16 cellular contexts compared by ENCODE assay signal in the genomic region with DNA sequence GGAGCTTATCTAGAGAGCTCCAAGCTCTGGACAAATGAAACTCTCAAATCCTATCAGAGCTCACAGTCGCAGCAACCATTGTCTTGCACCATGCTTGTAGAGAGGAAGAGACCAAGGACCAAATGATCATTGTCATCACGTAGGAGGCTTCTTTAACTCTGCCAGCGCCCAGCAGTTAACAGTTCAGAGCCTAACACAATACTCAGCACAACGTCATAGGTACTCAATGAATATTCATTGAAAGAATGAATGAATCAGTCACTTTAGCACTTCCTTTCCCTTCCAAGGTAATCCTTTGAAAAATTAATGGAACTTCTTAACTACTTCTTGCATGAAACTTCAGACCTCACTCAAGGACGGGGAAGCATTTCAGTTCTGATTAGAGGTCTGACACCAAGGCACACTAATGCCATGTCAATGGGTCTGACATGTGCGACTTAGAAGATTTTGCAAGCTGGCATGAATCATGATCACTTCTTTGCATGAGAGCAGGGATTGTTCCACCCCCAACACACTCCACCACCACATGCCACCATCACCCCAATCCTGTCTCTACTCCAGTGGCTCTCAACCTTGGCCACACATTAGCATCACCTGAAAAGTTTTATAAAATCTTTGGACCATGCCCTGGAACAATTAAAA. TPM values are rescaled to one million over a fixed set of nuclear protein-coding genes. Genes with fewer than 3 reads are reported as not detected.
DNase-seq lines count a peak whose midpoint lies in the region; ATAC-seq and TF ChIP-seq lines count a peak whose summit lies in the region.
"Had no signal": no experiment of that assay in that cellular context is flagged by ENCODE, and none has a peak within 500 bp of the region (broad histone marks: within the 10 kb centered on the region; RNA-seq: fewer than 3 reads in every experiment).

No MANE protein-coding gene starts in this region.

- no peaks in the 10 kb centered on the region for H3K9me3 ChIP-seq in A673 (ENCODE audit: low read depth, low read length, poor library complexity, severe bottlenecking)
- no peaks in the 10 kb centered on the region for H3K9me3 ChIP-seq in SK-N-SH
- no peaks in the 10 kb centered on the region for H3K9me3 ChIP-seq in thyroid gland
- H3K9me3 ChIP-seq: vagina had no signal

- intact Hi-C loops in A673 (cut with micrococcal nuclease; ENCODE audit: unreplicated experiment) (loop anchor here (2.0 to 5.0 kb wide), 2 partner anchors 48 to 563 kb away; no protein-coding TSS in a partner anchor), thyroid gland (cut with DNase I) (no loop called here)

- peak overlapping the region; percentile 25 for H3K27ac ChIP-seq in A673 (ENCODE audit: low read depth, low read length, poor library complexity, severe bottlenecking)
- 0 out of 4 replicates have a peak overlapping the region, but pooled peaks of 1 of the 2 experiments have one; percentile 4 for H3K27ac ChIP-seq in SK-N-SH (ENCODE audit: low read depth in 2 of 2, low read length in 1 of 2)
- peak overlapping the region in 1 of 3 donors; percentile 15 for H3K27ac ChIP-seq in thyroid gland
- H3K27ac ChIP-seq: vagina had no signal

- no TSS peak for BruUV-seq in A673 (replicated peaks; lab: Mats Ljungman, UMichigan)

- no peaks in the 10 kb centered on the region for H3K36me3 ChIP-seq in A673 (ENCODE audit: insufficient read depth, low read length, poor library complexity, severe bottlenecking)
- H3K36me3 ChIP-seq in SK-N-SH (replicated peaks in 1 of 2; ENCODE audit: control insufficient read depth in 1 of 2, insufficient read depth in 2 of 2, low read length in 1 of 2): no peaks in the 10 kb centered on the region
- H3K36me3 ChIP-seq in thyroid gland: no peaks in the 10 kb centered on the region
- H3K36me3 ChIP-seq: vagina had no signal

- H3K4me1 ChIP-seq in A673 (ENCODE audit: insufficient read depth, low read length, poor library complexity, severe bottlenecking) (peaks cover 22% of the 10 kb centered on the region), SK-N-SH (ENCODE audit: control insufficient read depth in 1 of 2, insufficient read depth in 2 of 2, low read depth in 1 of 2, low read length in 1 of 2) (peaks cover 2 to 4% of the 10 kb centered on the region in 2 experiments; a peak in 2 of 4 replicates), thyroid gland (peaks cover 5 to 7% of the 10 kb centered on the region in 2 donors)
- H3K4me1 ChIP-seq: vagina had no signal

- no peak for TF ChIP-seq EP300 in SK-N-SH (IDR thresholded peaks at IDR 0.05; ENCODE audit: borderline replicate concordance in 1 of 2, low read depth in 1 of 2, low read length in 1 of 2)

- CTCF ChIA-PET in A673 (lab: Charles Lee): interaction anchor here (0.6 kb wide), 1 partner anchor 765 kb away, joined by 4 read pairs; no protein-coding TSS in a partner anchor
- CTCF ChIA-PET in SK-N-SH (lab: Yijun Ruan, JAX): interaction anchor here (0.6 to 1.6 kb wide), 7 partner anchors 28 to 949 kb away, joined by 3 to 10 read pairs (median 3); no protein-coding TSS in a partner anchor

- no peaks in the 10 kb centered on the region for H3F3A ChIP-seq in SK-N-SH (replicated peaks; ENCODE audit: insufficient read depth)

- no peak for TF ChIP-seq POLR2A in thyroid gland (IDR thresholded peaks at IDR 0.05)

- DNase-seq in A673 (ENCODE audit: low spot score): peak; percentile 71
- DNase-seq in HCEC 1CT: peak; percentile 77
- DNase-seq in SK-N-SH: no peak
- peak; percentile 8 to 36 for DNase-seq in foreskin fibroblast
- no peak for DNase-seq in thyroid gland
- no peak for DNase-seq in NOMO-1 treated with DMSO at 0.1 percent for 48 hours (lab: John Stamatoyannopoulos, UW; ENCODE audit: unreplicated experiment)
- no peak for DNase-seq in NCI-H1092 (lab: John Stamatoyannopoulos, UW)
- DNase-seq: activated CD4-positive, alpha-beta T cell treated with anti-CD3 and anti-CD28 coated beads, Interleukin-2, amount 50 U/mL, for 1 hour; activated gamma-delta T cell treated with Interleukin-2 at 50 U/mL for 16 hours; NK-92 treated with Interleukin-12 subunit alpha and Interleukin-12 subunit beta, amount 100 ng/mL, for 24 hours; stimulated activated CD4-positive, alpha-beta T cell treated with anti-CD3 and anti-CD28 coated beads, Interleukin-12 subunit alpha, Interleukin-12 subunit beta, amount 100 ng/mL, for 4 hours; stimulated activated CD8-positive, alpha-beta memory T cell treated with anti-CD3 and anti-CD28 coated beads, Interleukin-4, amount 100 ng/mL, for 48 hours had no signal

- TF ChIP-seq RAD21 in SK-N-SH (IDR thresholded peaks at IDR 0.05; ENCODE audit: low read length): no peak

- H3K4me3 ChIP-seq in A673 (ENCODE audit: low read depth, low read length, poor library complexity, severe bottlenecking) (no peak overlapping the region), SK-N-SH (ENCODE audit: low read depth in 2 of 2, low read length in 1 of 2) (peak overlapping the region; percentile 37 to 58; a peak in 3 of 4 replicates), foreskin fibroblast (ENCODE audit: low read depth in 1 of 2, low read length in 2 of 2) (peak overlapping the region; percentile 43 to 46), thyroid gland (replicated peaks in 1 of 3) (no peak overlapping the region)

- no peak overlapping the region for H3K9ac ChIP-seq in SK-N-SH

- TF ChIP-seq CTCF in A673 (conservative IDR thresholded peaks at IDR 0.05; ENCODE audit: low read depth, low read length): no peak
- no peak for TF ChIP-seq CTCF in SK-N-SH (IDR thresholded peaks at IDR 0.05)
- TF ChIP-seq CTCF in foreskin fibroblast (IDR thresholded peaks at IDR 0.05; ENCODE audit: low read depth, low read length): no peak
- TF ChIP-seq CTCF in thyroid gland (IDR thresholded peaks at IDR 0.05): no peak

- no peaks in the 10 kb centered on the region for H4K20me1 ChIP-seq in SK-N-SH (ENCODE audit: insufficient read depth)

- no peaks in the 10 kb centered on the region for H3K9me2 ChIP-seq in SK-N-SH

- H3K79me2 ChIP-seq in SK-N-SH (ENCODE audit: insufficient read depth): no peaks in the 10 kb centered on the region

- 67% methylated on average over 6 of the region's 6 CpGs for WGBS in SK-N-SH (ENCODE audit: low lambda C conversion rate)
- WGBS in thyroid gland, 2 donors: 67 to 74% methylated on average over 6 of the region's 6 CpGs

- H2AFZ ChIP-seq in SK-N-SH (ENCODE audit: low read depth): 0 out of 2 replicates have a peak overlapping the region, but pooled peaks have one; percentile 69

- H3K27me3 ChIP-seq in A673 (replicated peaks; ENCODE audit: insufficient read depth, low read depth, low read length, poor library complexity): no peaks in the 10 kb centered on the region
- H3K27me3 ChIP-seq in SK-N-SH (ENCODE audit: insufficient read depth): no peaks in the 10 kb centered on the region
- no peaks in the 10 kb centered on the region for H3K27me3 ChIP-seq in thyroid gland
- H3K27me3 ChIP-seq: vagina had no signal

- peak overlapping the region; percentile 75 for H3K4me2 ChIP-seq in SK-N-SH

- no peak for ATAC-seq in HG03354 (IDR thresholded peaks at IDR 0.05; ENCODE audit: poor library complexity, severe bottlenecking, unreplicated experiment)

- POLR2A ChIA-PET in A673 (lab: Charles Lee; ENCODE audit: low non-redundant PET): no interaction called here
- POLR2A ChIA-PET in SK-N-SH (lab: Yijun Ruan, JAX): no interaction called here

TF ChIP-seq in SK-N-SH, 30 proteins besides CTCF, POLR2A, EP300 and RAD21:
- TF ChIP-seq, protein P1, sequence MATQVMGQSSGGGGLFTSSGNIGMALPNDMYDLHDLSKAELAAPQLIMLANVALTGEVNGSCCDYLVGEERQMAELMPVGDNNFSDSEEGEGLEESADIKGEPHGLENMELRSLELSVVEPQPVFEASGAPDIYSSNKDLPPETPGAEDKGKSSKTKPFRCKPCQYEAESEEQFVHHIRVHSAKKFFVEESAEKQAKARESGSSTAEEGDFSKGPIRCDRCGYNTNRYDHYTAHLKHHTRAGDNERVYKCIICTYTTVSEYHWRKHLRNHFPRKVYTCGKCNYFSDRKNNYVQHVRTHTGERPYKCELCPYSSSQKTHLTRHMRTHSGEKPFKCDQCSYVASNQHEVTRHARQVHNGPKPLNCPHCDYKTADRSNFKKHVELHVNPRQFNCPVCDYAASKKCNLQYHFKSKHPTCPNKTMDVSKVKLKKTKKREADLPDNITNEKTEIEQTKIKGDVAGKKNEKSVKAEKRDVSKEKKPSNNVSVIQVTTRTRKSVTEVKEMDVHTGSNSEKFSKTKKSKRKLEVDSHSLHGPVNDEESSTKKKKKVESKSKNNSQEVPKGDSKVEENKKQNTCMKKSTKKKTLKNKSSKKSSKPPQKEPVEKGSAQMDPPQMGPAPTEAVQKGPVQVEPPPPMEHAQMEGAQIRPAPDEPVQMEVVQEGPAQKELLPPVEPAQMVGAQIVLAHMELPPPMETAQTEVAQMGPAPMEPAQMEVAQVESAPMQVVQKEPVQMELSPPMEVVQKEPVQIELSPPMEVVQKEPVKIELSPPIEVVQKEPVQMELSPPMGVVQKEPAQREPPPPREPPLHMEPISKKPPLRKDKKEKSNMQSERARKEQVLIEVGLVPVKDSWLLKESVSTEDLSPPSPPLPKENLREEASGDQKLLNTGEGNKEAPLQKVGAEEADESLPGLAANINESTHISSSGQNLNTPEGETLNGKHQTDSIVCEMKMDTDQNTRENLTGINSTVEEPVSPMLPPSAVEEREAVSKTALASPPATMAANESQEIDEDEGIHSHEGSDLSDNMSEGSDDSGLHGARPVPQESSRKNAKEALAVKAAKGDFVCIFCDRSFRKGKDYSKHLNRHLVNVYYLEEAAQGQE (IDR thresholded peaks at IDR 0.05; ENCODE audit: low read depth, low read length): no peak
- TF ChIP-seq ELF1 (IDR thresholded peaks at IDR 0.05) (no peak), SIN3A (IDR thresholded peaks at IDR 0.05; ENCODE audit: borderline replicate concordance, low read depth, low read length) (no peak), TAF1 (IDR thresholded peaks at IDR 0.05; ENCODE audit: borderline replicate concordance, low read depth, low read length) (no peak), TEAD4 (IDR thresholded peaks at IDR 0.05; ENCODE audit: borderline replicate concordance, insufficient read depth) (no peak), POLR2AphosphoS5 (IDR thresholded peaks at IDR 0.05; ENCODE audit: low read depth, low read length) (no peak), TCF12 (IDR thresholded peaks at IDR 0.05) (no peak)
- TF ChIP-seq, protein P2, sequence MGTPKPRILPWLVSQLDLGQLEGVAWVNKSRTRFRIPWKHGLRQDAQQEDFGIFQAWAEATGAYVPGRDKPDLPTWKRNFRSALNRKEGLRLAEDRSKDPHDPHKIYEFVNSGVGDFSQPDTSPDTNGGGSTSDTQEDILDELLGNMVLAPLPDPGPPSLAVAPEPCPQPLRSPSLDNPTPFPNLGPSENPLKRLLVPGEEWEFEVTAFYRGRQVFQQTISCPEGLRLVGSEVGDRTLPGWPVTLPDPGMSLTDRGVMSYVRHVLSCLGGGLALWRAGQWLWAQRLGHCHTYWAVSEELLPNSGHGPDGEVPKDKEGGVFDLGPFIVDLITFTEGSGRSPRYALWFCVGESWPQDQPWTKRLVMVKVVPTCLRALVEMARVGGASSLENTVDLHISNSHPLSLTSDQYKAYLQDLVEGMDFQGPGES (IDR thresholded peaks at IDR 0.05; ENCODE audit: low read depth, low read length): no peak

RNA-seq across cellular contexts. Expression of a gene that starts 45.1 kb away (rescaled TPM):
- total RNA-seq in A673 (2021): not detected in 2 replicates
- polyA plus RNA-seq in SK-N-SH (2012; rRNA removed): 0.16 and 0.18 TPM in 2 replicates
- 0.10 and 0.20 TPM in 2 replicates for polyA plus RNA-seq in SK-N-SH (2012; cell fraction: cytosol; rRNA removed)
- 0.81 and 1.1 TPM in 2 replicates for polyA plus RNA-seq in SK-N-SH (2012; cell fraction: nucleus; rRNA removed)
- not detected for total RNA-seq in thyroid gland
- total RNA-seq: kidney epithelial cell, T-cell, vagina had no signal

Comparison
In these comparisons a context has a peak if more than half of its experiments do, and no peak if none do; other contexts are left out.
1. DNase-seq: peak in A673 (single experiment), HCEC 1CT (single experiment) and foreskin fibroblast (2 of 2); none in SK-N-SH (single experiment), thyroid gland (0 of 2), NOMO-1 treated with DMSO at 0.1 percent for 48 hours (single experiment) and NCI-H1092 (single experiment).
2. H3K4me3 ChIP-seq: peak in SK-N-SH (2 of 2) and foreskin fibroblast (2 of 2); none in A673 (single experiment) and thyroid gland (0 of 3).